Comparison of ENCODE assay signal across 24 cellular contexts in the genomic region with DNA sequence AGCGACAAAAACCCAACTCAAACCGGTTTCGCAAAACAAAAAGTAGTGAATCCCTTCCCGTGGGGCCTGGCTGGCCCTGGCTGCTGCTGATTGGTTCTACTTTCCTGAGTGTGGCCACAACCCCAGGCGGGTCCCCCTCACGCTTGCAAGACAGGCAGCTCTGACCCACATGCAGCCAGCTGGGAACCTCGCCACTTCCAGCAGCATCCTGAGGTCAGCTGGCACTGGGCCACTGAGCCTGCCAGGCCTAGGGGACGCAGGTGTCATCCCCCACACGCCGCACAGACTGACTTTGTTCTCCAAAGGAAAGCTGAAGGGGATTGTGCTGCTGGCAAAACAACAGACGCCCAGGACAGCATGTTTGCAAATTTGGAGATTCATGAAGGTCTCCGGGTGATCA.
DNase-seq lines count a peak whose midpoint lies in the region; ATAC-seq, FAIRE-seq and TF ChIP-seq lines count a peak whose summit lies in the region.
"Had no signal": no experiment of that assay in that cellular context is flagged by ENCODE, and none has a peak within 500 bp of the region (broad histone marks: within the 10 kb centered on the region; RNA-seq: fewer than 3 reads in every experiment).

No MANE protein-coding gene starts in this region.

- DNase-seq in Right ventricle myocardium superior = peak; percentile 54
- DNase-seq in cardiac septum (ENCODE audit: low spot score) = no peak
- DNase-seq in SHP77 treated with DMSO at 0.1 percent for 48 hours (lab: John Stamatoyannopoulos, UW) = peak; percentile 15
- DNase-seq in myocyte (ENCODE audit: low read depth) = peak; percentile 21
- DNase-seq in upper lobe of left lung = peak in 1 of 2 donors; percentile 16
- DNase-seq in GM12891 (ENCODE audit: insufficient read length, low spot score) = no peak
- no peak for DNase-seq in GM10266 (ENCODE audit: extremely low spot score)
- DNase-seq: activated CD4-positive, alpha-beta memory T cell treated with anti-CD3 and anti-CD28 coated beads, Interleukin-2, amount 10 ng/mL, durations not matched to agents 7 days and 5 days; activated T-cell treated with anti-CD3 and anti-CD28 coated beads, Interleukin-2, amount 50 U/mL, for 48 hours; CD8-positive, alpha-beta memory T cell; DMS53; IMR-90; mammary epithelial cell; MG63; NCI-H2029; NCI-H510A treated with DMSO at 0.1 percent for 48 hours; stimulated activated CD8-positive, alpha-beta memory T cell treated with anti-CD3 and anti-CD28 coated beads, Interleukin-4, amount 100 ng/mL, for 48 hours had no signal

- H3K4me1 ChIP-seq in upper lobe of left lung = peaks cover 3 to 26% (median 17%) of the 10 kb centered on the region in 4 donors
- H3K4me1 ChIP-seq: prostate gland had no signal

- TF ChIP-seq EP300 in upper lobe of left lung (IDR thresholded peaks at IDR 0.05) = no peak

- 50 to 60% methylated on average over 12 of the region's 12 CpGs for WGBS in upper lobe of left lung, 2 donors

- no peak overlapping the region for H3K4me3 ChIP-seq in upper lobe of left lung
- H3K4me3 ChIP-seq: heart left ventricle, MG63, prostate gland had no signal

- no peaks in the 10 kb centered on the region for H3K36me3 ChIP-seq in upper lobe of left lung
- H3K36me3 ChIP-seq: heart left ventricle, MG63, prostate gland had no signal

- no peak for TF ChIP-seq CTCF in upper lobe of left lung (IDR thresholded peaks at IDR 0.05)
- TF ChIP-seq CTCF in GM10266 (IDR thresholded peaks at IDR 0.05; ENCODE audit: control insufficient read depth, insufficient read depth, low read depth, missing control alignments) = no peak

- intact Hi-C loops in Right ventricle myocardium superior (cut with DNase I) (no loop called here), cardiac septum (cut with DNase I) (no loop called here)

- ATAC-seq in Right ventricle myocardium superior (ENCODE audit: poor library complexity) (no peak), upper lobe of left lung (ENCODE audit: low FRiP score in 2 of 2) (no peak), GM21515 (IDR thresholded peaks at IDR 0.05; ENCODE audit: unreplicated experiment) (no peak)
- ATAC-seq: naive thymus-derived CD4-positive, alpha-beta T cell had no signal

- TF ChIP-seq POLR2A in upper lobe of left lung (IDR thresholded peaks at IDR 0.05) = no peak
- TF ChIP-seq POLR2A in GM12891 (IDR thresholded peaks at IDR 0.05; ENCODE audit: low read depth, low read length) = no peak

- H3K9me3 ChIP-seq in upper lobe of left lung = no peaks in the 10 kb centered on the region
- H3K9me3 ChIP-seq: heart left ventricle, MG63, prostate gland had no signal

- H3K27ac ChIP-seq in upper lobe of left lung = peak overlapping the region; percentile 1 to 68 (median 63)
- H3K27ac ChIP-seq: HL-60, prostate gland, VCaP had no signal

- FAIRE-seq in GM12891 (lab: Jason Lieb, UNC) = no peak
- FAIRE-seq: colon had no signal

- no peaks in the 10 kb centered on the region for H3K27me3 ChIP-seq in upper lobe of left lung
- H3K27me3 ChIP-seq: MG63 had no signal

TF ChIP-seq in GM12891, 5 proteins besides CTCF, POLR2A, EP300 and RAD21:
- TF ChIP-seq TAF1 (IDR thresholded peaks at IDR 0.05; ENCODE audit: low read depth, low read length) = no peak
- no peak for TF ChIP-seq POLR2AphosphoS5 (IDR thresholded peaks at IDR 0.05; ENCODE audit: low read depth, low read length)
- TF ChIP-seq PAX5 (IDR thresholded peaks at IDR 0.05; ENCODE audit: insufficient read depth, low read length, severe bottlenecking) = no peak
- no peak for TF ChIP-seq SPI1 (IDR thresholded peaks at IDR 0.05; ENCODE audit: low read depth, low read length)
- TF ChIP-seq POU2F2 (IDR thresholded peaks at IDR 0.05; ENCODE audit: low read depth, low read length) = no peak

Comparison
In these comparisons a context has a peak if more than half of its experiments do, and no peak if none do; other contexts are left out.
1. DNase-seq: peak in Right ventricle myocardium superior (single experiment), SHP77 treated with DMSO at 0.1 percent for 48 hours (single experiment) and myocyte (single experiment); none in cardiac septum (single experiment), GM12891 (single experiment) and GM10266 (single experiment).